In genomic region chr13:49935171-49936084, GRCh38 we compare ENCODE assay signal across 8 cellular contexts. TPM values are rescaled to one million over a fixed set of nuclear protein-coding genes. Genes with fewer than 3 reads are reported as not detected.
DNase-seq lines count a peak whose midpoint lies in the region; ATAC-seq and TF ChIP-seq lines count a peak whose summit lies in the region.

No MANE protein-coding gene starts in this region.

- H3K36me3 ChIP-seq in DND-41 (ENCODE audit: insufficient read depth, low read length) (no peaks in the 10 kb centered on the region; the same call in 1 of the 2 replicates), kidney epithelial cell (ENCODE audit: control insufficient read depth, insufficient read depth, low read length) (no peaks in the 10 kb centered on the region)

- H4K20me1 ChIP-seq in DND-41 (ENCODE audit: insufficient read depth, low read length) = no peaks in the 10 kb centered on the region

- no peaks in the 10 kb centered on the region for H3K79me2 ChIP-seq in DND-41 (ENCODE audit: insufficient read depth, low read length)

- H3K4me2 ChIP-seq in DND-41 (ENCODE audit: insufficient read depth, low read length) = peak overlapping the region; percentile 94

- H2AFZ ChIP-seq in DND-41 (ENCODE audit: low read depth, low read length) = peak overlapping the region; percentile 82

- no peak overlapping the region; the same call in 1 of the 2 replicates for H3K27ac ChIP-seq in DND-41 (ENCODE audit: low read length)

- DNase-seq in DND-41 (no peak), HS-5 (ENCODE audit: low read depth) (peak; percentile 34), T-helper 22 cell (ENCODE audit: low read depth) (peak; percentile 2), kidney epithelial cell (ENCODE audit: low read depth) (no peak), NCI-H187 treated with DMSO at 0.1 percent for 48 hours (lab: John Stamatoyannopoulos, UW) (no peak)
- DNase-seq in central memory CD4-positive, alpha-beta T cell = peak; percentile 7
- DNase-seq in stimulated activated CD4-positive, alpha-beta T cell treated with anti-CD3 and anti-CD28 coated beads, Interleukin-15, amount 100 ng/mL, for 48 hours (ENCODE audit: low read depth in 2 of 2) = peak; percentile 6 to 13

- ATAC-seq in DND-41 (ENCODE audit: insufficient read depth, low read depth) = no peak
- peak; percentile 32 for ATAC-seq in GM21381 (IDR thresholded peaks at IDR 0.05; ENCODE audit: unreplicated experiment)

- peaks cover 20% of the 10 kb centered on the region for H3K4me1 ChIP-seq in DND-41 (ENCODE audit: insufficient read depth, low read length)

- H3K9ac ChIP-seq in DND-41 (ENCODE audit: low read depth, low read length) = peak overlapping the region; percentile 66

- H3K4me3 ChIP-seq in DND-41 (ENCODE audit: low read depth in 1 of 2, low read length in 2 of 2) (peak overlapping the region; percentile 49 to 95), kidney epithelial cell (ENCODE audit: low read depth, low read length) (peak overlapping the region; percentile 60)

- no peaks in the 10 kb centered on the region for H3K9me3 ChIP-seq in DND-41 (ENCODE audit: insufficient read depth, low read length, severe bottlenecking)

- TF ChIP-seq CTCF in DND-41 (IDR thresholded peaks at IDR 0.05; ENCODE audit: borderline replicate concordance, extremely low read depth, low read length, poor library complexity, severe bottlenecking) = no peak
- no peak for TF ChIP-seq CTCF in kidney epithelial cell (IDR thresholded peaks at IDR 0.05; ENCODE audit: insufficient read depth, low read length, poor library complexity, severe bottlenecking)

- H3K27me3 ChIP-seq in DND-41 (ENCODE audit: insufficient read depth, low read length, poor library complexity) (no peaks in the 10 kb centered on the region), kidney epithelial cell (ENCODE audit: control insufficient read depth, insufficient read depth, low read length) (no peaks in the 10 kb centered on the region)

RNA-seq across cellular contexts. Expression of gene SPRYD7, which starts 0.7 kb away (rescaled TPM):
- total RNA-seq in kidney epithelial cell = 4.4 and 6.0 TPM in 2 replicates

Comparison
In these comparisons a context has a peak if more than half of its experiments do, and no peak if none do; other contexts are left out.
1. DNase-seq: peak in HS-5 (single experiment), T-helper 22 cell (single experiment), central memory CD4-positive, alpha-beta T cell (single experiment) and stimulated activated CD4-positive, alpha-beta T cell treated with anti-CD3 and anti-CD28 coated beads, Interleukin-15, amount 100 ng/mL, for 48 hours (2 of 2); none in DND-41 (single experiment), kidney epithelial cell (single experiment) and NCI-H187 treated with DMSO at 0.1 percent for 48 hours (single experiment).